Comparison of ENCODE assay signal across 15 cellular contexts in the genomic region with DNA sequence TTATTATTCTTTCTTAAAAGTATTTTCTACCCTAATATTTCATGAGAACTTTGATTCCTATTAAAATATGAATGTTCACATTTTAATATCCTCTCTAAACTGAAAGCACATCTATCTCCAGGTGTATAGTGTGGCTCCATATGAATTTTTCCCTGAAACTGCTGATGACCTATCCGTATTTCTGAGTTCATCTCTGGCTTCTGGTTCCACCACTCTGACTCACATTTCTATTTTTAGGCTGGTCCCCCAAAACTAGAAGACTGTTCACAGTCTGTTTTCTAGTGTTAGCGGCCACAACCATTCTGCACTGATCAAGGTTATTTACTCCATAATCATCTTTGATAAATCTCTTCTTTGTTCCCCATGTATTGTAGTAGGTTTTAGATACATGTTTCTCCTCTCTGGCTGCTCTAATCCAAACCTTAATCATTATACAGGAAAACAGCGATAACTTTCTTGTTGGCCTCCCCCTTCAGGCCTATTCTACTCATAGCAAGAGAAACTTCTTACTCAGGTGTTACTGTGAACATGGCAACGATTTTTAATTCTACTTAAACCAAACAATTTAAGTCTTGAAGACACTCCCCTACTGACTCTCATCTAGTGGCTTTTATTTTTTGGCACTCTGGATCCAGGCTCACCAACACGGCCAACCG. TPM values are rescaled to one million over a fixed set of nuclear protein-coding genes. Genes with fewer than 3 reads are reported as not detected.
A peak's percentile ranks its signal among the peaks of the same experiment; 100 is the strongest.
DNase-seq lines count a peak whose midpoint lies in the region; ATAC-seq and TF ChIP-seq lines count a peak whose summit lies in the region.
"Had no signal": no experiment of that assay in that cellular context is flagged by ENCODE, and none has a peak within 500 bp of the region (broad histone marks: within the 10 kb centered on the region; RNA-seq: fewer than 3 reads in every experiment).

No MANE protein-coding gene starts in this region.

- DNase-seq in activated CD4-positive, CD25-positive, alpha-beta regulatory T cell (lab: John Stamatoyannopoulos, UW): no peak
- no peak for DNase-seq in activated T-helper 2 cell treated with anti-CD3 and anti-CD28 coated beads, Interferon-gamma antibody, Interleukin-2, Interleukin-4, amounts not matched to agents 10 μg/mL and 5 μg/mL and 100 μg/mL, durations not matched to agents 14 hours and 24 hours and 36 hours (ENCODE audit: low spot score)
- DNase-seq in osteoblast (ENCODE audit: insufficient read length, low spot score, missing footprints) (peak; percentile 17), posterior vena cava (ENCODE audit: low spot score) (no peak)
- DNase-seq: activated CD4-positive, alpha-beta T cell treated with anti-CD3 and anti-CD28 coated beads for 4 hours; amniotic stem cell; GOT3; naive thymus-derived CD4-positive, alpha-beta T cell; NCI-H446; small intestine had no signal

- H3K4me3 Mint-ChIP-seq in activated T-helper 2 cell treated with anti-CD3 and anti-CD28 coated beads, Interferon-gamma antibody, Interleukin-2, Interleukin-4, amounts not matched to agents 10 μg/mL and 5 μg/mL and 100 μg/mL, durations not matched to agents 14 hours and 24 hours and 36 hours (ENCODE audit: low read depth): no peak overlapping the region
- H3K4me3 Mint-ChIP-seq: naive thymus-derived CD4-positive, alpha-beta T cell had no signal

- H3K4me1 ChIP-seq in osteoblast (ENCODE audit: insufficient read depth, low read length): peaks cover 6% of the 10 kb centered on the region

- H2AFZ ChIP-seq in osteoblast (ENCODE audit: low read length): no peak overlapping the region

- peaks cover 9% of the 10 kb centered on the region for H4K20me1 ChIP-seq in osteoblast (ENCODE audit: insufficient read depth, low read length)

- ATAC-seq in activated CD4-positive, CD25-positive, alpha-beta regulatory T cell treated with anti-CD3 and anti-CD28 coated beads, Interleukin-2, amount 50 U/mL, for 24 hours: peak; percentile 84 to 89
- ATAC-seq in HG02938 (IDR thresholded peaks at IDR 0.05; ENCODE audit: unreplicated experiment) (peak; percentile 47), GM21367 (IDR thresholded peaks at IDR 0.05; ENCODE audit: unreplicated experiment) (no peak), GM21515 (IDR thresholded peaks at IDR 0.05; ENCODE audit: unreplicated experiment) (no peak)
- ATAC-seq: naive thymus-derived CD4-positive, alpha-beta T cell; Right ventricle myocardium inferior had no signal

- H3K36me3 ChIP-seq in osteoblast (ENCODE audit: insufficient read depth, low read length): peaks cover 46% of the 10 kb centered on the region

- peak; percentile 27 for TF ChIP-seq CTCF in osteoblast (IDR thresholded peaks at IDR 0.05; ENCODE audit: extremely low read depth, low read depth, low read length)

- peaks cover 83% of the 10 kb centered on the region for H3K36me3 Mint-ChIP-seq in activated T-helper 2 cell treated with anti-CD3 and anti-CD28 coated beads, Interferon-gamma antibody, Interleukin-2, Interleukin-4, amounts not matched to agents 10 μg/mL and 5 μg/mL and 100 μg/mL, durations not matched to agents 14 hours and 24 hours and 36 hours (ENCODE audit: low read depth)

- intact Hi-C loops in activated T-helper 2 cell treated with anti-CD3 and anti-CD28 coated beads, Interferon-gamma antibody, Interleukin-2, Interleukin-4, amounts not matched to agents 10 μg/mL and 5 μg/mL and 100 μg/mL, durations not matched to agents 14 hours and 24 hours and 36 hours (cut with micrococcal nuclease): no loop called here
- intact Hi-C loops in posterior vena cava (cut with DNase I): no loop called here

- no peaks in the 10 kb centered on the region for H3K27me3 ChIP-seq in osteoblast (ENCODE audit: insufficient read depth, low read length)

- no peak overlapping the region for H3K4me3 ChIP-seq in osteoblast (ENCODE audit: insufficient read depth, low read length)

- H3K79me2 ChIP-seq in osteoblast (ENCODE audit: insufficient read depth, low read length): peaks cover 66% of the 10 kb centered on the region

- peak overlapping the region; percentile 40 for H3K27ac Mint-ChIP-seq in activated T-helper 2 cell treated with anti-CD3 and anti-CD28 coated beads, Interferon-gamma antibody, Interleukin-2, Interleukin-4, amounts not matched to agents 10 μg/mL and 5 μg/mL and 100 μg/mL, durations not matched to agents 14 hours and 24 hours and 36 hours
- H3K27ac Mint-ChIP-seq: naive thymus-derived CD4-positive, alpha-beta T cell had no signal

- peaks cover 25% of the 10 kb centered on the region for H3K4me1 Mint-ChIP-seq in activated T-helper 2 cell treated with anti-CD3 and anti-CD28 coated beads, Interferon-gamma antibody, Interleukin-2, Interleukin-4, amounts not matched to agents 10 μg/mL and 5 μg/mL and 100 μg/mL, durations not matched to agents 14 hours and 24 hours and 36 hours (ENCODE audit: low read depth)

- H3K27ac ChIP-seq in osteoblast (ENCODE audit: low read depth, low read length): no peak overlapping the region

- no peaks in the 10 kb centered on the region for H3K27me3 Mint-ChIP-seq in activated T-helper 2 cell treated with anti-CD3 and anti-CD28 coated beads, Interferon-gamma antibody, Interleukin-2, Interleukin-4, amounts not matched to agents 10 μg/mL and 5 μg/mL and 100 μg/mL, durations not matched to agents 14 hours and 24 hours and 36 hours (ENCODE audit: low read depth)
- H3K27me3 Mint-ChIP-seq: naive thymus-derived CD4-positive, alpha-beta T cell had no signal

- no peak overlapping the region for H3K4me2 ChIP-seq in osteoblast (ENCODE audit: insufficient read depth, low read length)

- peaks cover 4% of the 10 kb centered on the region for H3K9me3 ChIP-seq in osteoblast (ENCODE audit: low read depth, low read length)

- peaks cover 20% of the 10 kb centered on the region for H3K9me3 Mint-ChIP-seq in activated T-helper 2 cell treated with anti-CD3 and anti-CD28 coated beads, Interferon-gamma antibody, Interleukin-2, Interleukin-4, amounts not matched to agents 10 μg/mL and 5 μg/mL and 100 μg/mL, durations not matched to agents 14 hours and 24 hours and 36 hours

RNA-seq across cellular contexts. Expression of gene ADPGK, which starts 12.8 kb away (rescaled TPM):
- 84.1 and 95.0 TPM in 2 replicates for total RNA-seq in activated T-helper 2 cell treated with anti-CD3 and anti-CD28 coated beads, Interferon-gamma antibody, Interleukin-2, Interleukin-4, amounts not matched to agents 10 μg/mL and 5 μg/mL and 100 μg/mL, durations not matched to agents 14 hours and 24 hours and 36 hours
- total RNA-seq in osteoblast (57.9 and 58.3 TPM in 2 replicates), posterior vena cava (10 to 100 TPM; 29.8 to 36.4 TPM)

Comparison
In these comparisons a context has a peak if more than half of its experiments do, and no peak if none do; other contexts are left out.
1. ATAC-seq: peak in activated CD4-positive, CD25-positive, alpha-beta regulatory T cell treated with anti-CD3 and anti-CD28 coated beads, Interleukin-2, amount 50 U/mL, for 24 hours (2 of 2) and HG02938 (single experiment); none in GM21367 (single experiment) and GM21515 (single experiment).